ENCODE assay signal across 2 cellular contexts in the genomic region with DNA sequence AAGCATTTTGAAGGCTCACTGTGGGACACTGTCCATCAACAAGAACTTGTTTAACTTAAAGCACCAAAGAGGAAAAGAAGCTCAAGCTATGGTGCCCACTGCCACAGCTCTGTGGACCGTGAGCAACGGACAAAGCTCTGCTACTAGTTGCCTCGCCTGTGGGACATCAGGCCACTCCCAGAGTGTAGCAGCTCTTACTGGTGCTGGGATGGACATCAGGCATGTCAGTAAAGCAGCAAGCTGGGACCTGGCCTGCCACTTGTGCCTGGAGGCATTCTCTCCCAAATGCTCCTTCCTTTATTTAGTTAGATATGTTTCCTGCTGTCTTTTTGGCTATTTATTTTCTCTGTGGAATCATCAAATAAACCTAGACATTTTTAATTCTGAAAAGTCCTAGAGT.
TF ChIP-seq lines count a peak whose summit lies in the region.

No MANE protein-coding gene starts in this region.

TF ChIP-seq in SK-N-SH, 30 proteins besides CTCF, POLR2A, EP300 and RAD21 (continued from another document):
- TF ChIP-seq PBX3 (IDR thresholded peaks at IDR 0.05) (no peak), TEAD4 (IDR thresholded peaks at IDR 0.05; ENCODE audit: borderline replicate concordance, insufficient read depth) (no peak), NRF1 (IDR thresholded peaks at IDR 0.05; ENCODE audit: low read depth, low read length) (no peak), TCF12 (IDR thresholded peaks at IDR 0.05) (no peak), YY1 (IDR thresholded peaks at IDR 0.05; ENCODE audit: low read depth) (no peak), MXI1 (IDR thresholded peaks at IDR 0.05; ENCODE audit: low read depth, low read length) (no peak), FOXJ3 (CRISPR knock-in tag; IDR thresholded peaks at IDR 0.05) (no peak), RFX5 (IDR thresholded peaks at IDR 0.05; ENCODE audit: low read length) (no peak), RCOR1 (IDR thresholded peaks at IDR 0.05; ENCODE audit: low read length) (no peak), MEF2A (IDR thresholded peaks at IDR 0.05; ENCODE audit: borderline replicate concordance, low read depth) (no peak), REST (IDR thresholded peaks at IDR 0.05; ENCODE audit: low read depth, low read length) (no peak), TAF1 (IDR thresholded peaks at IDR 0.05; ENCODE audit: borderline replicate concordance, low read depth, low read length) (no peak), NFIC (IDR thresholded peaks at IDR 0.05; ENCODE audit: borderline replicate concordance) (no peak)
- TF ChIP-seq, protein P1, sequence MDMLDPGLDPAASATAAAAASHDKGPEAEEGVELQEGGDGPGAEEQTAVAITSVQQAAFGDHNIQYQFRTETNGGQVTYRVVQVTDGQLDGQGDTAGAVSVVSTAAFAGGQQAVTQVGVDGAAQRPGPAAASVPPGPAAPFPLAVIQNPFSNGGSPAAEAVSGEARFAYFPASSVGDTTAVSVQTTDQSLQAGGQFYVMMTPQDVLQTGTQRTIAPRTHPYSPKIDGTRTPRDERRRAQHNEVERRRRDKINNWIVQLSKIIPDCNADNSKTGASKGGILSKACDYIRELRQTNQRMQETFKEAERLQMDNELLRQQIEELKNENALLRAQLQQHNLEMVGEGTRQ (IDR thresholded peaks at IDR 0.05; ENCODE audit: borderline replicate concordance, low read depth, low read length) = no peak
- TF ChIP-seq, protein P2, sequence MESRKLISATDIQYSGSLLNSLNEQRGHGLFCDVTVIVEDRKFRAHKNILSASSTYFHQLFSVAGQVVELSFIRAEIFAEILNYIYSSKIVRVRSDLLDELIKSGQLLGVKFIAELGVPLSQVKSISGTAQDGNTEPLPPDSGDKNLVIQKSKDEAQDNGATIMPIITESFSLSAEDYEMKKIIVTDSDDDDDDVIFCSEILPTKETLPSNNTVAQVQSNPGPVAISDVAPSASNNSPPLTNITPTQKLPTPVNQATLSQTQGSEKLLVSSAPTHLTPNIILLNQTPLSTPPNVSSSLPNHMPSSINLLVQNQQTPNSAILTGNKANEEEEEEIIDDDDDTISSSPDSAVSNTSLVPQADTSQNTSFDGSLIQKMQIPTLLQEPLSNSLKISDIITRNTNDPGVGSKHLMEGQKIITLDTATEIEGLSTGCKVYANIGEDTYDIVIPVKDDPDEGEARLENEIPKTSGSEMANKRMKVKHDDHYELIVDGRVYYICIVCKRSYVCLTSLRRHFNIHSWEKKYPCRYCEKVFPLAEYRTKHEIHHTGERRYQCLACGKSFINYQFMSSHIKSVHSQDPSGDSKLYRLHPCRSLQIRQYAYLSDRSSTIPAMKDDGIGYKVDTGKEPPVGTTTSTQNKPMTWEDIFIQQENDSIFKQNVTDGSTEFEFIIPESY (IDR thresholded peaks at IDR 0.05; ENCODE audit: borderline replicate concordance, low read depth) = no peak
- TF ChIP-seq, protein P3, sequence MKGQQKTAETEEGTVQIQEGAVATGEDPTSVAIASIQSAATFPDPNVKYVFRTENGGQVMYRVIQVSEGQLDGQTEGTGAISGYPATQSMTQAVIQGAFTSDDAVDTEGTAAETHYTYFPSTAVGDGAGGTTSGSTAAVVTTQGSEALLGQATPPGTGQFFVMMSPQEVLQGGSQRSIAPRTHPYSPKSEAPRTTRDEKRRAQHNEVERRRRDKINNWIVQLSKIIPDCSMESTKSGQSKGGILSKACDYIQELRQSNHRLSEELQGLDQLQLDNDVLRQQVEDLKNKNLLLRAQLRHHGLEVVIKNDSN (IDR thresholded peaks at IDR 0.05; ENCODE audit: borderline replicate concordance, low read depth) = no peak

TF ChIP-seq in SK-N-SH treated with all-trans-retinoic acid at 6 μM for 48 hours, 23 proteins besides CTCF, POLR2A, EP300 and RAD21 (continued from another document):
- no peak for TF ChIP-seq PATZ1 (CRISPR knock-in tag; IDR thresholded peaks at IDR 0.05; ENCODE audit: borderline replicate concordance)
- no peak for TF ChIP-seq ARNTL (CRISPR knock-in tag; IDR thresholded peaks at IDR 0.05; ENCODE audit: borderline replicate concordance, low read depth)
- TF ChIP-seq, protein P4, sequence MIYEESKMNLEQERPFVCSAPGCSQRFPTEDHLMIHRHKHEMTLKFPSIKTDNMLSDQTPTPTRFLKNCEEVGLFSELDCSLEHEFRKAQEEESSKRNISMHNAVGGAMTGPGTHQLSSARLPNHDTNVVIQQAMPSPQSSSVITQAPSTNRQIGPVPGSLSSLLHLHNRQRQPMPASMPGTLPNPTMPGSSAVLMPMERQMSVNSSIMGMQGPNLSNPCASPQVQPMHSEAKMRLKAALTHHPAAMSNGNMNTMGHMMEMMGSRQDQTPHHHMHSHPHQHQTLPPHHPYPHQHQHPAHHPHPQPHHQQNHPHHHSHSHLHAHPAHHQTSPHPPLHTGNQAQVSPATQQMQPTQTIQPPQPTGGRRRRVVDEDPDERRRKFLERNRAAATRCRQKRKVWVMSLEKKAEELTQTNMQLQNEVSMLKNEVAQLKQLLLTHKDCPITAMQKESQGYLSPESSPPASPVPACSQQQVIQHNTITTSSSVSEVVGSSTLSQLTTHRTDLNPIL (CRISPR knock-in tag; IDR thresholded peaks at IDR 0.05; ENCODE audit: low read depth) = no peak
- no peak for TF ChIP-seq TOX (CRISPR knock-in tag; IDR thresholded peaks at IDR 0.05; ENCODE audit: borderline replicate concordance)
- no peak for TF ChIP-seq RARB (CRISPR knock-in tag; IDR thresholded peaks at IDR 0.05)
- TF ChIP-seq ISL1 (CRISPR knock-in tag; IDR thresholded peaks at IDR 0.05) = no peak
- TF ChIP-seq ZNF8 (CRISPR knock-in tag; IDR thresholded peaks at IDR 0.05) = no peak
